In genomic region chr6:47132724-47133123, GRCh38 we compare ENCODE assay signal across 1 cellular context.
TF ChIP-seq lines count a peak whose summit lies in the region.

No MANE protein-coding gene starts in this region.

TF ChIP-seq in HEK293, 187 proteins besides CTCF, POLR2A, EP300 and RAD21 (continued from another document and continues in another):
- TF ChIP-seq ZNF398 (tag by site-specific recombination; IDR thresholded peaks at IDR 0.05) = peak; percentile 65; the same call in 1 of the 2 replicates
- TF ChIP-seq ZNF221 (tag by site-specific recombination; IDR thresholded peaks at IDR 0.05; ENCODE audit: borderline replicate concordance) = no peak
- no peak for TF ChIP-seq HOXA7 (CRISPR knock-in tag; IDR thresholded peaks at IDR 0.05; ENCODE audit: borderline replicate concordance)
- TF ChIP-seq ZNF335 (tag by site-specific recombination; conservative IDR thresholded peaks at IDR 0.05) = no peak; the same call in 1 of the 2 replicates
- 0 out of 2 replicates have a peak, but pooled peaks have one; percentile 36 for TF ChIP-seq ZNF610 (tag by site-specific recombination; IDR thresholded peaks at IDR 0.05; ENCODE audit: borderline replicate concordance)
- TF ChIP-seq GLI4 (tag by site-specific recombination; IDR thresholded peaks at IDR 0.05) = no peak
- 0 out of 2 replicates have a peak, but pooled peaks have one; percentile 7 for TF ChIP-seq ZNF664 (tag by site-specific recombination; IDR thresholded peaks at IDR 0.05)
- TF ChIP-seq PRDM4 (tag by site-specific recombination; IDR thresholded peaks at IDR 0.05) = peak; percentile 74
- no peak for TF ChIP-seq ZNF670 (tag by site-specific recombination; IDR thresholded peaks at IDR 0.05; ENCODE audit: low read depth)
- TF ChIP-seq ZNF830 (tag by site-specific recombination; IDR thresholded peaks at IDR 0.05; ENCODE audit: low read depth) = no peak
- TF ChIP-seq ZBTB20 (tag by site-specific recombination; IDR thresholded peaks at IDR 0.05) = no peak
- TF ChIP-seq ZBTB21 (tag by site-specific recombination; IDR thresholded peaks at IDR 0.05) = no peak
- TF ChIP-seq KLF9 (tag by site-specific recombination; IDR thresholded peaks at IDR 0.05; ENCODE audit: low read depth) = no peak
- peak; percentile 8; the same call in 1 of the 2 replicates for TF ChIP-seq ATF2 (tag by site-specific recombination; IDR thresholded peaks at IDR 0.05; ENCODE audit: low read depth)
- TF ChIP-seq ZNF133 (tag by site-specific recombination; IDR thresholded peaks at IDR 0.05) = no peak
- no peak for TF ChIP-seq ZNF140 (tag by site-specific recombination; IDR thresholded peaks at IDR 0.05)
- no peak for TF ChIP-seq ZSCAN16 (tag by site-specific recombination; IDR thresholded peaks at IDR 0.05)
- TF ChIP-seq PRDM10 (tag by site-specific recombination; IDR thresholded peaks at IDR 0.05) = 0 out of 2 replicates have a peak, but pooled peaks have one; percentile 3
- no peak for TF ChIP-seq ZNF645 (tag by site-specific recombination; IDR thresholded peaks at IDR 0.05)
- TF ChIP-seq ZNF623 (tag by site-specific recombination; IDR thresholded peaks at IDR 0.05) = no peak
- peak; percentile 83 for TF ChIP-seq IKZF3 (tag by site-specific recombination; IDR thresholded peaks at IDR 0.05)
- no peak for TF ChIP-seq ZNF433 (tag by site-specific recombination; IDR thresholded peaks at IDR 0.05; ENCODE audit: low read depth)
- TF ChIP-seq YY2 (tag by site-specific recombination; IDR thresholded peaks at IDR 0.05) = no peak
- TF ChIP-seq ZNF529 (tag by site-specific recombination; IDR thresholded peaks at IDR 0.05; ENCODE audit: insufficient replicate concordance) = no peak
- TF ChIP-seq GLIS1 (tag by site-specific recombination; IDR thresholded peaks at IDR 0.05) = peak; percentile 83
- no peak for TF ChIP-seq ZNF350 (tag by site-specific recombination; IDR thresholded peaks at IDR 0.05)
- no peak for TF ChIP-seq ZNF639 (tag by site-specific recombination; IDR thresholded peaks at IDR 0.05)
- peak; percentile 64; the same call in 1 of the 2 replicates for TF ChIP-seq MZF1 (tag by site-specific recombination; IDR thresholded peaks at IDR 0.05; ENCODE audit: borderline replicate concordance)
- TF ChIP-seq ZNF18 (tag by site-specific recombination; IDR thresholded peaks at IDR 0.05) = peak; percentile 80
- TF ChIP-seq SALL2 (tag by site-specific recombination; IDR thresholded peaks at IDR 0.05; ENCODE audit: borderline replicate concordance) = no peak
- TF ChIP-seq ZNF629 (tag by site-specific recombination; IDR thresholded peaks at IDR 0.05) = 0 out of 2 replicates have a peak, but pooled peaks have one; percentile 46
- TF ChIP-seq ZBTB17 (tag by site-specific recombination; IDR thresholded peaks at IDR 0.05) = no peak
- TF ChIP-seq SP2 (tag by site-specific recombination; IDR thresholded peaks at IDR 0.05) = no peak
- no peak for TF ChIP-seq ZNF114 (tag by site-specific recombination; IDR thresholded peaks at IDR 0.05)
- no peak for TF ChIP-seq ZNF2 (tag by site-specific recombination; IDR thresholded peaks at IDR 0.05)
- TF ChIP-seq ZNF354C (tag by site-specific recombination; IDR thresholded peaks at IDR 0.05; ENCODE audit: borderline replicate concordance, low read depth) = no peak
- TF ChIP-seq KLF1 (tag by site-specific recombination; IDR thresholded peaks at IDR 0.05) = peak; percentile 51
- TF ChIP-seq FEZF1 (tag by site-specific recombination; IDR thresholded peaks at IDR 0.05) = peak; percentile 93
- TF ChIP-seq PRDM2 (tag by site-specific recombination; IDR thresholded peaks at IDR 0.05; ENCODE audit: borderline replicate concordance) = no peak
- TF ChIP-seq ZNF341 (tag by site-specific recombination; IDR thresholded peaks at IDR 0.05; ENCODE audit: low read depth) = no peak; the same call in 1 of the 2 replicates
- peak; percentile 81; the same call in 1 of the 2 replicates for TF ChIP-seq OVOL3 (tag by site-specific recombination; IDR thresholded peaks at IDR 0.05)
- peak; percentile 94 for TF ChIP-seq ZIC2 (tag by site-specific recombination; IDR thresholded peaks at IDR 0.05)
- TF ChIP-seq YY1 (tag by site-specific recombination; IDR thresholded peaks at IDR 0.05) = no peak
